17 cellular contexts compared by ENCODE assay signal in the genomic region with DNA sequence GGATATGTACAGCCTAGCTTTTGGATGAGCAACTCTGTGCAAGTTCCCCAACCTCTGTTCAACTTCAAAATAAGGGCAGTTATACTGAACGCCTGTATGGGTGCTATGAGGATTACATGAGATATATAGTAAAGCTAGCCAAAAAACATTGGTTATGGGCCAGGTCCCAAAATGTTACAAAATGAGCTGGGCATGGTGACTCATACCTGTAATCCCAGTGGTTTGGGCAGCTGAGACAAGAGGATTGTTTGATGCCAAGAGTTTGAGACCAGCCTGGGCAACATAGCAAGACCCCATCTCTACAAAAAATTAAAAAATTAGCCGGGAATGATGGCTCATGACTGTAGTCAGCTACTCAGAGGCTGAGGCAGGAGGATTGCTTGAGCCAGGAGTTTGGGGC.
DNase-seq lines count a peak whose midpoint lies in the region; ATAC-seq and TF ChIP-seq lines count a peak whose summit lies in the region.
"Had no signal": no experiment of that assay in that cellular context is flagged by ENCODE, and none has a peak within 500 bp of the region (broad histone marks: within the 10 kb centered on the region; RNA-seq: fewer than 3 reads in every experiment).

No MANE protein-coding gene starts in this region.

- H3K27me3 ChIP-seq in foreskin keratinocyte (no peaks in the 10 kb centered on the region), thoracic aorta (replicated peaks; ENCODE audit: insufficient read depth) (no peaks in the 10 kb centered on the region)
- H3K27me3 ChIP-seq: suprapubic skin had no signal

- H3K4me3 ChIP-seq in astrocyte of the spinal cord (ENCODE audit: low read depth, low read length) (no peak overlapping the region), thoracic aorta (no peak overlapping the region)
- H3K4me3 ChIP-seq: suprapubic skin had no signal

- no peaks in the 10 kb centered on the region for H3K36me3 ChIP-seq in thoracic aorta

- TF ChIP-seq CTCF in astrocyte of the spinal cord (IDR thresholded peaks at IDR 0.05; ENCODE audit: low read depth, low read length) (no peak), foreskin keratinocyte (conservative IDR thresholded peaks at IDR 0.05) (no peak), thoracic aorta (IDR thresholded peaks at IDR 0.05) (no peak)

- H3K27ac ChIP-seq in foreskin keratinocyte (no peak overlapping the region), thoracic aorta (no peak overlapping the region)
- H3K27ac ChIP-seq: 22Rv1, suprapubic skin had no signal

- ATAC-seq in foreskin keratinocyte, result peak; percentile 32
- ATAC-seq in thoracic aorta (ENCODE audit: insufficient number of reproducible peaks, low FRiP score, low read depth), result peak; percentile 54
- ATAC-seq in GM21786 (IDR thresholded peaks at IDR 0.05; ENCODE audit: unreplicated experiment), result no peak
- ATAC-seq: Right ventricle myocardium inferior had no signal

- no peaks in the 10 kb centered on the region for H3K9me3 ChIP-seq in thoracic aorta
- H3K9me3 ChIP-seq: suprapubic skin had no signal

- DNase-seq in DMS 273 (lab: John Stamatoyannopoulos, UW; ENCODE audit: unreplicated experiment) (peak; percentile 4), DMS 273 treated with DMSO at 0.1 percent for 48 hours (lab: John Stamatoyannopoulos, UW) (no peak), astrocyte of the spinal cord (ENCODE audit: low read depth, low spot score) (peak; percentile 53), foreskin keratinocyte (no peak), thoracic aorta (ENCODE audit: low spot score) (no peak), NCI-H345 (lab: John Stamatoyannopoulos, UW) (no peak), Kasumi-1 (lab: John Stamatoyannopoulos, UW) (no peak)
- DNase-seq: activated CD4-positive, alpha-beta T cell treated with anti-CD3 and anti-CD28 coated beads for 48 hours; activated naive CD8-positive, alpha-beta T cell treated with anti-CD3 and anti-CD28 coated beads for 36 hours; CD4-positive, alpha-beta memory T cell; hypothalamus; left cardiac atrium; MM.1S had no signal

- H3K4me1 ChIP-seq in foreskin keratinocyte (peaks cover 16% of the 10 kb centered on the region), thoracic aorta (ENCODE audit: control insufficient read depth in 1 of 2, low read depth in 2 of 2) (peaks cover 4 to 52% of the 10 kb centered on the region in 2 donors)

- in situ Hi-C loops in astrocyte of the spinal cord (cut with HindIII; ENCODE audit: low sequenced_read_pairs), result no loop called here

Comparison
In these comparisons a context has a peak if more than half of its experiments do, and no peak if none do; other contexts are left out.
1. DNase-seq: peak in DMS 273 (single experiment) and astrocyte of the spinal cord (single experiment); none in DMS 273 treated with DMSO at 0.1 percent for 48 hours (single experiment), foreskin keratinocyte (0 of 2), thoracic aorta (single experiment), NCI-H345 (single experiment) and Kasumi-1 (0 of 2).